In the genomic region with DNA sequence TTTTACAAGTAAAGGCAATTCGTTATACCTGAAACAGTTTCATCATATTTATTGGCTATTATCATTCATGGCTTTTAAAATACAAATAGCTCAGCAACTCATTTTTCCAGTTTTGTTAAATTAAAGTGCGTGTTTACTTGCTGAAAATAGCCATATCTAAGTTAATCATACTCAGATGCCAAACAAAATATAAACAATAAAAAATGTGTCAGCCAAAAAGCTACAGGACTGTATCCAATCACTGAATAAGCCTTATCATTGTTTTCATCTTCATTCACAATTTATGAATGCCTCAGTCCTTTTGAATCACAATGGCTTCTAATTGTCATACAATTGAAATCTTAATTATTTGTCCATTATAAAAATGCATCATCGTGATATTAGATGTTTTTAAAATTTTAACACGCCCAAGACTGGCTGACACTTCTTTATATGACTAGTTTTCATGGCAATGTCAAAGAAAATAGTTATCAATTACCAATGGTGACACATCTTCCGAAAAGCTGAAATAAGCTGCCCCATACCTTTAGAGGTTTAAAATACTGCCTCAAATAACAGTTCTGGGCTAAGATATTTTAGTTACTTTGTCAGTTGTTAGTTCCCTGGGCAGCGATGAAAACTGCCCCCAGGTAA, we compare ENCODE assay signal across 10 cellular contexts. TPM values are rescaled to one million over a fixed set of nuclear protein-coding genes. Genes with fewer than 3 reads are reported as not detected.
DNase-seq lines count a peak whose midpoint lies in the region; ATAC-seq, FAIRE-seq and TF ChIP-seq lines count a peak whose summit lies in the region.
"Had no signal": no experiment of that assay in that cellular context is flagged by ENCODE, and none has a peak within 500 bp of the region (broad histone marks: within the 10 kb centered on the region; RNA-seq: fewer than 3 reads in every experiment).

No MANE protein-coding gene starts in this region.

- in situ Hi-C loops in brain microvascular endothelial cell (cut with HindIII; ENCODE audit: low pct_ligation_motif_present, low sequenced_read_pairs), result no loop called here

- peak; percentile 24 for FAIRE-seq in islet of Langerhans (lab: Jason Lieb, UNC)

- H3K27ac ChIP-seq in brain microvascular endothelial cell (peak overlapping the region; percentile 78), skin epidermis (peak overlapping the region in 17 of 21 experiments; percentile 76 to 99 (median 93))

- H3K27me3 ChIP-seq in brain microvascular endothelial cell (replicated peaks), result no peaks in the 10 kb centered on the region

- peaks cover 2% of the 10 kb centered on the region for H3K36me3 ChIP-seq in brain microvascular endothelial cell (replicated peaks)

- H3K27me3 Mint-ChIP-seq in activated naive CD8-positive, alpha-beta T cell treated with anti-CD3 and anti-CD28 coated beads, Interleukin-2, amount 50 U/mL, for 24 hours, result peaks cover 54% of the 10 kb centered on the region
- H3K27me3 Mint-ChIP-seq in activated CD4-positive, alpha-beta memory T cell treated with anti-CD3 and anti-CD28 coated beads, Interleukin-2, amount 10 ng/mL, durations not matched to agents 7 days and 5 days, result peaks cover 71% of the 10 kb centered on the region

- DNase-seq in HEK293T (ENCODE audit: extremely low spot score), result no peak
- no peak for DNase-seq in brain microvascular endothelial cell
- DNase-seq in activated naive CD8-positive, alpha-beta T cell treated with anti-CD3 and anti-CD28 coated beads, Interleukin-2, amount 50 U/mL, for 24 hours, result no peak
- no peak for DNase-seq in activated CD4-positive, alpha-beta memory T cell treated with anti-CD3 and anti-CD28 coated beads, Interleukin-2, amount 10 ng/mL, durations not matched to agents 7 days and 5 days
- DNase-seq: activated effector memory CD4-positive, alpha-beta T cell treated with anti-CD3 and anti-CD28 coated beads, Interleukin-2, amount 50 U/mL, for 16 hours had no signal

- no peak for TF ChIP-seq CTCF in brain microvascular endothelial cell (IDR thresholded peaks at IDR 0.05; ENCODE audit: low read depth, low read length, missing control alignments)

- H3K9me3 Mint-ChIP-seq in activated naive CD8-positive, alpha-beta T cell treated with anti-CD3 and anti-CD28 coated beads, Interleukin-2, amount 50 U/mL, for 24 hours, result no peaks in the 10 kb centered on the region
- H3K9me3 Mint-ChIP-seq in activated CD4-positive, alpha-beta memory T cell treated with anti-CD3 and anti-CD28 coated beads, Interleukin-2, amount 10 ng/mL, durations not matched to agents 7 days and 5 days, result no peaks in the 10 kb centered on the region
- H3K9me3 Mint-ChIP-seq: stimulated activated memory B cell treated with anti-CD40 and anti-IgM and Interleukin-4, amounts not matched to agents 10 μg/mL and 1 μg/mL and 100 μg/mL, for 72 hours had no signal

- CTCF ChIA-PET in HEK293T (lab: Yijun Ruan, JAX), result no interaction called here
- CTCF ChIA-PET in activated CD4-positive, alpha-beta memory T cell treated with anti-CD3 and anti-CD28 coated beads, Interleukin-2, amount 10 ng/mL, durations not matched to agents 7 days and 5 days (lab: Charles Lee), result interaction anchor here (2.1 kb wide), 1 partner anchor 41 kb away, joined by 7 read pairs; no protein-coding TSS in a partner anchor

- ATAC-seq in GM21717 (IDR thresholded peaks at IDR 0.05; ENCODE audit: unreplicated experiment) (no peak), HG03521 (IDR thresholded peaks at IDR 0.05; ENCODE audit: unreplicated experiment) (no peak)
- no peak for ATAC-seq in activated naive CD8-positive, alpha-beta T cell treated with anti-CD3 and anti-CD28 coated beads, Interleukin-2, amount 50 U/mL, for 24 hours
- ATAC-seq: stimulated activated memory B cell treated with anti-CD40 and anti-IgM and Interleukin-4, amounts not matched to agents 10 μg/mL and 1 μg/mL and 100 μg/mL, for 72 hours had no signal

- H3K4me3 ChIP-seq in brain microvascular endothelial cell (ENCODE audit: low read depth, low read length) (peak overlapping the region; percentile 73), skin epidermis (peak overlapping the region; percentile 50 to 67 (median 57))

- H3K27ac Mint-ChIP-seq in activated naive CD8-positive, alpha-beta T cell treated with anti-CD3 and anti-CD28 coated beads, Interleukin-2, amount 50 U/mL, for 24 hours, result no peak overlapping the region
- H3K27ac Mint-ChIP-seq in activated CD4-positive, alpha-beta memory T cell treated with anti-CD3 and anti-CD28 coated beads, Interleukin-2, amount 10 ng/mL, durations not matched to agents 7 days and 5 days, result no peak overlapping the region
- H3K27ac Mint-ChIP-seq: stimulated activated memory B cell treated with anti-CD40 and anti-IgM and Interleukin-4, amounts not matched to agents 10 μg/mL and 1 μg/mL and 100 μg/mL, for 72 hours had no signal

- POLR2A ChIA-PET in HEK293T (lab: Yijun Ruan, JAX), result interaction anchor here (1.9 kb wide), 1 partner anchor 11 kb away, joined by 6 read pairs; no protein-coding TSS in a partner anchor
- POLR2A ChIA-PET in activated CD4-positive, alpha-beta memory T cell treated with anti-CD3 and anti-CD28 coated beads, Interleukin-2, amount 10 ng/mL, durations not matched to agents 7 days and 5 days (lab: Charles Lee), result no interaction called here

- peaks cover 8% of the 10 kb centered on the region for H3K36me3 Mint-ChIP-seq in activated naive CD8-positive, alpha-beta T cell treated with anti-CD3 and anti-CD28 coated beads, Interleukin-2, amount 50 U/mL, for 24 hours (ENCODE audit: low read depth)
- peaks cover 12% of the 10 kb centered on the region for H3K36me3 Mint-ChIP-seq in activated CD4-positive, alpha-beta memory T cell treated with anti-CD3 and anti-CD28 coated beads, Interleukin-2, amount 10 ng/mL, durations not matched to agents 7 days and 5 days (ENCODE audit: low read depth)
- H3K36me3 Mint-ChIP-seq: stimulated activated memory B cell treated with anti-CD40 and anti-IgM and Interleukin-4, amounts not matched to agents 10 μg/mL and 1 μg/mL and 100 μg/mL, for 72 hours had no signal

- H3K4me1 Mint-ChIP-seq in activated naive CD8-positive, alpha-beta T cell treated with anti-CD3 and anti-CD28 coated beads, Interleukin-2, amount 50 U/mL, for 24 hours, result peaks cover 23% of the 10 kb centered on the region
- H3K4me1 Mint-ChIP-seq in activated CD4-positive, alpha-beta memory T cell treated with anti-CD3 and anti-CD28 coated beads, Interleukin-2, amount 10 ng/mL, durations not matched to agents 7 days and 5 days, result peaks cover 21% of the 10 kb centered on the region

- no peak overlapping the region for H3K4me3 Mint-ChIP-seq in activated naive CD8-positive, alpha-beta T cell treated with anti-CD3 and anti-CD28 coated beads, Interleukin-2, amount 50 U/mL, for 24 hours
- H3K4me3 Mint-ChIP-seq in activated CD4-positive, alpha-beta memory T cell treated with anti-CD3 and anti-CD28 coated beads, Interleukin-2, amount 10 ng/mL, durations not matched to agents 7 days and 5 days, result no peak overlapping the region
- H3K4me3 Mint-ChIP-seq: stimulated activated memory B cell treated with anti-CD40 and anti-IgM and Interleukin-4, amounts not matched to agents 10 μg/mL and 1 μg/mL and 100 μg/mL, for 72 hours had no signal

TF ChIP-seq in HEK293T, 16 proteins besides CTCF, POLR2A, EP300 and RAD21:
- no peak for TF ChIP-seq LEF1 (IDR thresholded peaks at IDR 0.05; ENCODE audit: borderline replicate concordance)
- TF ChIP-seq FOXA1 (IDR thresholded peaks at IDR 0.05), result no peak
- TF ChIP-seq L3MBTL2 (conservative IDR thresholded peaks at IDR 0.05), result no peak
- TF ChIP-seq ELF4 (IDR thresholded peaks at IDR 0.05), result no peak
- TF ChIP-seq PKNOX1 (IDR thresholded peaks at IDR 0.05), result peak; percentile 10; the same call in 1 of the 2 replicates

RNA-seq across cellular contexts. Expression of gene NFIB, which starts 1.9 kb away (rescaled TPM):
- not detected for total RNA-seq in activated CD4-positive, alpha-beta memory T cell treated with anti-CD3 and anti-CD28 coated beads, Interleukin-2, amount 10 ng/mL, durations not matched to agents 7 days and 5 days
